In the genomic region with DNA sequence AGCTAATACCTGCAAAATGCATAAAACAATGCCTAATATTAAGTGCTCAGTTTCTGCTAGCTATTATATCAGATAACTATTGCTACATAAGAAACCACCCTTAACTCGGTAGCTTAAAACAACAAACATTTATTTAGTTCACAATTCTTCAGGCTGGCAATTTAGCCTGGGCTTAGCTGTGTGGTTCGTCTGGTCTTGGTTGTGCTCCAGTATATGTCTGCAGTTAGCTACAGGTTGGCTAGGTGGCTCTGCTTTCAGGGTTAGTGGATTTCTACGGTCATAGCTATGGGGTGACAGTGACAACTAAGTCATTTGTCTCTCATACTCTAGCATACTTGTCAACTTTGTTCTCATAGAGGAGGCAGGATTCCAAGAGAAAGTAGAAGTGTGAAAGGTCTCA, we compare ENCODE assay signal across 5 cellular contexts.
"Had no signal": no experiment of that assay in that cellular context is flagged by ENCODE, and none has a peak within 500 bp of the region (broad histone marks: within the 10 kb centered on the region; RNA-seq: fewer than 3 reads in every experiment).

No MANE protein-coding gene starts in this region.

- DNase-seq: IMR-90, KBM-7, KG1 had no signal

- H3K4me3 ChIP-seq: K562 had no signal

- H3K27ac ChIP-seq: HL-60 had no signal

- ATAC-seq: K562 had no signal

- FAIRE-seq: K562 had no signal
